In genomic region chr3:170809021-170809974, GRCh38 we compare ENCODE assay signal across 9 cellular contexts.
A peak's percentile ranks its signal among the peaks of the same experiment; 100 is the strongest.
DNase-seq lines count a peak whose midpoint lies in the region; FAIRE-seq and TF ChIP-seq lines count a peak whose summit lies in the region.
"Had no signal": no experiment of that assay in that cellular context is flagged by ENCODE, and none has a peak within 500 bp of the region (broad histone marks: within the 10 kb centered on the region; RNA-seq: fewer than 3 reads in every experiment).

No MANE protein-coding gene starts in this region.

- TF ChIP-seq CTCF in ascending aorta (IDR thresholded peaks at IDR 0.05) (peak in 2 of 3 experiments; percentile 38 to 61), vagina (IDR thresholded peaks at IDR 0.05) (peak in 1 of 3 experiments; percentile 32)

- DNase-seq in COR-L47 (lab: John Stamatoyannopoulos, UW) (peak; percentile 77), HCEC 1CT (peak; percentile 87), NCI-H446 (lab: John Stamatoyannopoulos, UW) (peak; percentile 11 to 77), ascending aorta (ENCODE audit: low spot score in 2 of 2) (no peak), iPS DF 6.9 (ENCODE audit: low read depth, low spot score) (peak; percentile 41), stromal cell of bone marrow (ENCODE audit: low read depth) (peak; percentile 60), GM12891 (ENCODE audit: insufficient read length, low spot score) (no peak), vagina (ENCODE audit: extremely low spot score in 2 of 2) (no peak)
- DNase-seq: naive B cell had no signal

- WGBS in iPS DF 6.9 (ENCODE audit: insufficient coverage, insufficient read length): no CpG with 5 or more reads among the region's 14 CpGs

- H3K4me1 ChIP-seq in ascending aorta (peaks cover 0 to 3% of the 10 kb centered on the region in 2 donors), iPS DF 6.9 (ENCODE audit: control insufficient read depth, insufficient read depth, low read length) (peaks cover 3% of the 10 kb centered on the region; the same call in 1 of the 2 replicates), vagina (peaks cover 13% of the 10 kb centered on the region)

- no peaks in the 10 kb centered on the region for H3K9me3 ChIP-seq in ascending aorta
- no peaks in the 10 kb centered on the region for H3K9me3 ChIP-seq in iPS DF 6.9 (ENCODE audit: control insufficient read depth, insufficient read depth, low read length)
- H3K9me3 ChIP-seq in vagina: no peaks in the 10 kb centered on the region

- H3K36me3 ChIP-seq in ascending aorta (no peaks in the 10 kb centered on the region), iPS DF 6.9 (ENCODE audit: control insufficient read depth, insufficient read depth, low read length) (no peaks in the 10 kb centered on the region), vagina (no peaks in the 10 kb centered on the region)

- H3K27me3 ChIP-seq in ascending aorta (no peaks in the 10 kb centered on the region), iPS DF 6.9 (ENCODE audit: control insufficient read depth, insufficient read depth, low read length) (no peaks in the 10 kb centered on the region), vagina (no peaks in the 10 kb centered on the region)

- FAIRE-seq in GM12891 (lab: Jason Lieb, UNC): no peak

- TF ChIP-seq POLR2A in GM12891 (IDR thresholded peaks at IDR 0.05; ENCODE audit: low read depth, low read length) (no peak), vagina (IDR thresholded peaks at IDR 0.05) (no peak)

- no peak overlapping the region for H3K27ac ChIP-seq in ascending aorta
- H3K27ac ChIP-seq in iPS DF 6.9 (ENCODE audit: low read length): no peak overlapping the region
- no peak overlapping the region for H3K27ac ChIP-seq in vagina

- no peak overlapping the region for H3K4me3 ChIP-seq in ascending aorta
- no peak overlapping the region for H3K4me3 ChIP-seq in iPS DF 6.9 (ENCODE audit: low read length)
- no peak overlapping the region for H3K4me3 ChIP-seq in vagina

- intact Hi-C loops in ascending aorta (cut with DNase I): no loop called here
- intact Hi-C loops in vagina (cut with DNase I): no loop called here

TF ChIP-seq in GM12891, 5 proteins besides CTCF, POLR2A, EP300 and RAD21:
- no peak for TF ChIP-seq PAX5 (IDR thresholded peaks at IDR 0.05; ENCODE audit: insufficient read depth, low read length, severe bottlenecking)
- no peak for TF ChIP-seq POLR2AphosphoS5 (IDR thresholded peaks at IDR 0.05; ENCODE audit: low read depth, low read length)
- no peak for TF ChIP-seq POU2F2 (IDR thresholded peaks at IDR 0.05; ENCODE audit: low read depth, low read length)
- TF ChIP-seq SPI1 (IDR thresholded peaks at IDR 0.05; ENCODE audit: low read depth, low read length): no peak
- no peak for TF ChIP-seq TAF1 (IDR thresholded peaks at IDR 0.05; ENCODE audit: low read depth, low read length)

Comparison
In these comparisons a context has a peak if more than half of its experiments do, and no peak if none do; other contexts are left out.
1. DNase-seq: peak in COR-L47 (single experiment), HCEC 1CT (single experiment), NCI-H446 (2 of 2), iPS DF 6.9 (single experiment) and stromal cell of bone marrow (single experiment); none in ascending aorta (0 of 2), GM12891 (single experiment) and vagina (0 of 2).